In genomic region chr1:82829527-82829926, GRCh38 we compare ENCODE assay signal across 19 cellular contexts.
"Had no signal": no experiment of that assay in that cellular context is flagged by ENCODE, and none has a peak within 500 bp of the region (broad histone marks: within the 10 kb centered on the region; RNA-seq: fewer than 3 reads in every experiment).

No MANE protein-coding gene starts in this region.

- ATAC-seq: psoas muscle; right cardiac atrium; right lobe of liver; stimulated activated effector memory CD8-positive, alpha-beta T cell treated with anti-CD3 and anti-CD28 coated beads, Interleukin-12 subunit alpha, Interleukin-12 subunit beta, amount 100 ng/mL, for 72 hours; stimulated activated naive B cell treated with anti-CD40 and anti-IgM and Interleukin-4, amounts not matched to agents 10 μg/mL and 1 μg/mL and 100 μg/mL, for 72 hours had no signal

- DNase-seq: occipital lobe; ovary; posterior cingulate gyrus; psoas muscle; right cardiac atrium; right lobe of liver; sigmoid colon; small intestine; stimulated activated CD4-positive, alpha-beta T cell treated with anti-CD3 and anti-CD28 coated beads, Interleukin-15, amount 100 ng/mL, for 24 hours; stimulated activated CD4-positive, alpha-beta T cell treated with anti-CD3 and anti-CD28 coated beads, Interleukin-2, amount 100 ng/mL, for 24 hours; stimulated activated CD4-positive, alpha-beta T cell treated with anti-CD3 and anti-CD28 coated beads, Interleukin-2, amount 100 ng/mL, for 48 hours; stimulated activated CD4-positive, alpha-beta T cell treated with anti-CD3 and anti-CD28 coated beads, Interleukin-4, amount 100 ng/mL, for 24 hours; stimulated activated naive B cell treated with anti-CD40 and anti-IgM and Interleukin-4, amounts not matched to agents 10 μg/mL and 1 μg/mL and 100 μg/mL, for 72 hours; stimulated activated naive CD4-positive, alpha-beta T cell treated with Interleukin-2 at 50 U/mL for 16 hours; stomach; thyroid gland; trophoblast cell; upper lobe of left lung had no signal
